22 cellular contexts compared by ENCODE assay signal in genomic region chr12:131675126-131676080, GRCh38. TPM values are rescaled to one million over a fixed set of nuclear protein-coding genes. Genes with fewer than 3 reads are reported as not detected.
DNase-seq lines count a peak whose midpoint lies in the region; ATAC-seq, FAIRE-seq and TF ChIP-seq lines count a peak whose summit lies in the region.
"Had no signal": no experiment of that assay in that cellular context is flagged by ENCODE, and none has a peak within 500 bp of the region (broad histone marks: within the 10 kb centered on the region; RNA-seq: fewer than 3 reads in every experiment).

No MANE protein-coding gene starts in this region.

- H3K4me2 ChIP-seq in SK-N-SH (no peak overlapping the region), astrocyte (ENCODE audit: low read length) (no peak overlapping the region)

- H3K9me3 ChIP-seq in SK-N-SH (no peaks in the 10 kb centered on the region), astrocyte (ENCODE audit: insufficient read depth, low read depth, low read length) (no peaks in the 10 kb centered on the region), transverse colon (no peaks in the 10 kb centered on the region)

- H4K20me1 ChIP-seq in SK-N-SH (ENCODE audit: insufficient read depth) (no peaks in the 10 kb centered on the region), astrocyte (ENCODE audit: insufficient read depth, low read length) (no peaks in the 10 kb centered on the region)

- no peak overlapping the region for H3K4me3 ChIP-seq in SK-N-SH (ENCODE audit: low read depth in 2 of 2, low read length in 1 of 2)
- no peak overlapping the region for H3K4me3 ChIP-seq in astrocyte (ENCODE audit: insufficient read depth, low read depth, low read length)
- no peak overlapping the region for H3K4me3 ChIP-seq in transverse colon

- H3K9me3 Mint-ChIP-seq in astrocyte (ENCODE audit: unreplicated experiment): no peaks in the 10 kb centered on the region

- H3K4me1 ChIP-seq in SK-N-SH (ENCODE audit: control insufficient read depth in 1 of 2, insufficient read depth in 2 of 2, low read depth in 1 of 2, low read length in 1 of 2) (no peaks in the 10 kb centered on the region; a peak in 1 of 4 replicates), astrocyte (ENCODE audit: insufficient read depth, low read length) (no peaks in the 10 kb centered on the region), transverse colon (no peaks in the 10 kb centered on the region)

- H3K27me3 Mint-ChIP-seq in astrocyte (ENCODE audit: low read depth, unreplicated experiment): peaks cover 31% of the 10 kb centered on the region

- TF ChIP-seq EP300 in SK-N-SH (IDR thresholded peaks at IDR 0.05; ENCODE audit: borderline replicate concordance in 1 of 2, low read depth in 1 of 2, low read length in 1 of 2) (no peak), transverse colon (IDR thresholded peaks at IDR 0.05; ENCODE audit: low read depth) (no peak)

- no peaks in the 10 kb centered on the region for H3F3A ChIP-seq in SK-N-SH (replicated peaks; ENCODE audit: insufficient read depth)

- no peak for TF ChIP-seq POLR2A in transverse colon (IDR thresholded peaks at IDR 0.05)

- no peak for FAIRE-seq in astrocyte (lab: Jason Lieb, UNC)
- FAIRE-seq: GM18507, HepG2 had no signal

- 36% methylated on average over 18 of the region's 21 CpGs for WGBS in SK-N-SH (ENCODE audit: low lambda C conversion rate)
- 73% methylated on average over 21 of the region's 21 CpGs; no CpG with 5 or more reads in 1 of the 2 donors for WGBS in transverse colon (ENCODE audit: low coverage in 1 of 2), 2 donors

- peak; percentile 3 for DNase-seq in SK-N-SH
- DNase-seq in astrocyte (ENCODE audit: low read depth): no peak
- peak; percentile 54 for DNase-seq in islet precursor cell
- peak; percentile 11 for DNase-seq in stimulated activated CD8-positive, alpha-beta memory T cell treated with anti-CD3 and anti-CD28 coated beads, Interleukin-4, amount 100 ng/mL, for 48 hours
- DNase-seq in transverse colon: no peak
- no peak for DNase-seq in NCI-H226
- DNase-seq: Calu3; DMS79 treated with DMSO at 0.1 percent for 48 hours; Karpas-422; NCI-H1092 treated with DMSO at 0.1 percent for 48 hours; NCI-H1436; NCI-H187; NCI-H2171 treated with DMSO at 0.1 percent for 48 hours; NCI-H524 treated with DMSO at 0.1 percent for 48 hours; NCI-H774; NK-92 treated with Interleukin-12 subunit alpha and Interleukin-12 subunit beta, amount 100 ng/mL, for 24 hours; PC-3 had no signal

- H3K27ac Mint-ChIP-seq in astrocyte (ENCODE audit: unreplicated experiment): peak overlapping the region; percentile 58

- CTCF ChIA-PET in SK-N-SH (lab: Yijun Ruan, JAX): no interaction called here

- no peaks in the 10 kb centered on the region for H3K36me3 Mint-ChIP-seq in astrocyte (ENCODE audit: low read depth, unreplicated experiment)

- ATAC-seq in SK-N-SH treated with all-trans-retinoic acid at 6 μM for 48 hours (no peak), GM21786 (IDR thresholded peaks at IDR 0.05; ENCODE audit: unreplicated experiment) (no peak)
- ATAC-seq: HepG2, PC-3 had no signal

- H3K9ac ChIP-seq in SK-N-SH (no peak overlapping the region), astrocyte (ENCODE audit: low read length) (no peak overlapping the region)

- H3K4me3 Mint-ChIP-seq in astrocyte (ENCODE audit: unreplicated experiment): no peak overlapping the region

- no peak for TF ChIP-seq CTCF in SK-N-SH (IDR thresholded peaks at IDR 0.05)
- TF ChIP-seq CTCF in astrocyte (IDR thresholded peaks at IDR 0.05; ENCODE audit: insufficient read depth, low read depth, low read length): no peak
- TF ChIP-seq CTCF in transverse colon (IDR thresholded peaks at IDR 0.05): no peak

- in situ Hi-C loops in transverse colon (cut with MboI; ENCODE audit: low pct_ligation_motif_present in 1 of 4, low pct_unique_long_range_greater_than_20kb in 1 of 4, low sequenced_read_pairs in 3 of 4): no loop called here

- H3K4me1 Mint-ChIP-seq in astrocyte (ENCODE audit: low read depth, unreplicated experiment): no peaks in the 10 kb centered on the region

- no peak for TF ChIP-seq RAD21 in SK-N-SH (IDR thresholded peaks at IDR 0.05; ENCODE audit: low read length)

- H3K36me3 ChIP-seq in SK-N-SH (replicated peaks in 1 of 2; ENCODE audit: control insufficient read depth in 1 of 2, insufficient read depth in 2 of 2, low read length in 1 of 2) (no peaks in the 10 kb centered on the region), astrocyte (ENCODE audit: insufficient read depth, low read length) (no peaks in the 10 kb centered on the region), transverse colon (no peaks in the 10 kb centered on the region)

- no peak overlapping the region for H3K27ac ChIP-seq in SK-N-SH (ENCODE audit: low read depth in 2 of 2, low read length in 1 of 2)
- no peak overlapping the region for H3K27ac ChIP-seq in astrocyte (ENCODE audit: low read depth, low read length)
- no peak overlapping the region for H3K27ac ChIP-seq in transverse colon
- H3K27ac ChIP-seq: 22Rv1 had no signal

- H3K27me3 ChIP-seq in SK-N-SH (ENCODE audit: insufficient read depth): no peaks in the 10 kb centered on the region
- no peaks in the 10 kb centered on the region for H3K27me3 ChIP-seq in astrocyte (ENCODE audit: insufficient read depth, low read length)
- peaks cover 7% of the 10 kb centered on the region for H3K27me3 ChIP-seq in transverse colon

- H3K79me2 ChIP-seq in SK-N-SH (ENCODE audit: insufficient read depth) (no peaks in the 10 kb centered on the region), astrocyte (ENCODE audit: insufficient read depth, low read length) (no peaks in the 10 kb centered on the region)

- H2AFZ ChIP-seq in SK-N-SH (ENCODE audit: low read depth) (no peak overlapping the region), astrocyte (ENCODE audit: low read depth, low read length) (no peak overlapping the region)

- H3K9me2 ChIP-seq in SK-N-SH: no peaks in the 10 kb centered on the region

- POLR2A ChIA-PET in SK-N-SH (lab: Yijun Ruan, JAX): no interaction called here

- intact Hi-C loops in transverse colon (cut with DNase I; ENCODE audit: low total_unique reads): no loop called here

TF ChIP-seq in SK-N-SH, 30 proteins besides CTCF, POLR2A, EP300 and RAD21 (continues in another document):
- TF ChIP-seq TEAD4 (IDR thresholded peaks at IDR 0.05; ENCODE audit: borderline replicate concordance, insufficient read depth): no peak
- TF ChIP-seq GATA2 (CRISPR knock-in tag; IDR thresholded peaks at IDR 0.05): no peak
- no peak for TF ChIP-seq JUND (IDR thresholded peaks at IDR 0.05)
- TF ChIP-seq IRF3 (IDR thresholded peaks at IDR 0.05; ENCODE audit: low read depth, low read length): no peak

TF ChIP-seq in SK-N-SH treated with all-trans-retinoic acid at 6 μM for 48 hours, 23 proteins besides CTCF, POLR2A, EP300 and RAD21 (continues in another document):
- TF ChIP-seq ISL1 (CRISPR knock-in tag; IDR thresholded peaks at IDR 0.05) (no peak), OSR1 (CRISPR knock-in tag; IDR thresholded peaks at IDR 0.05) (no peak), ESRRG (CRISPR knock-in tag; IDR thresholded peaks at IDR 0.05) (no peak), BACH2 (CRISPR knock-in tag; IDR thresholded peaks at IDR 0.05; ENCODE audit: borderline replicate concordance) (no peak), RARB (CRISPR knock-in tag; IDR thresholded peaks at IDR 0.05) (no peak), TOX (CRISPR knock-in tag; IDR thresholded peaks at IDR 0.05; ENCODE audit: borderline replicate concordance) (no peak), GLIS3 (CRISPR knock-in tag; IDR thresholded peaks at IDR 0.05) (no peak), TCF4 (CRISPR knock-in tag; IDR thresholded peaks at IDR 0.05; ENCODE audit: borderline replicate concordance) (no peak), ZFP3 (CRISPR knock-in tag; IDR thresholded peaks at IDR 0.05) (no peak), ZFP30 (CRISPR knock-in tag; IDR thresholded peaks at IDR 0.05) (no peak)
- TF ChIP-seq, protein P1, sequence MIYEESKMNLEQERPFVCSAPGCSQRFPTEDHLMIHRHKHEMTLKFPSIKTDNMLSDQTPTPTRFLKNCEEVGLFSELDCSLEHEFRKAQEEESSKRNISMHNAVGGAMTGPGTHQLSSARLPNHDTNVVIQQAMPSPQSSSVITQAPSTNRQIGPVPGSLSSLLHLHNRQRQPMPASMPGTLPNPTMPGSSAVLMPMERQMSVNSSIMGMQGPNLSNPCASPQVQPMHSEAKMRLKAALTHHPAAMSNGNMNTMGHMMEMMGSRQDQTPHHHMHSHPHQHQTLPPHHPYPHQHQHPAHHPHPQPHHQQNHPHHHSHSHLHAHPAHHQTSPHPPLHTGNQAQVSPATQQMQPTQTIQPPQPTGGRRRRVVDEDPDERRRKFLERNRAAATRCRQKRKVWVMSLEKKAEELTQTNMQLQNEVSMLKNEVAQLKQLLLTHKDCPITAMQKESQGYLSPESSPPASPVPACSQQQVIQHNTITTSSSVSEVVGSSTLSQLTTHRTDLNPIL (CRISPR knock-in tag; IDR thresholded peaks at IDR 0.05; ENCODE audit: low read depth): no peak
- TF ChIP-seq, protein P2, sequence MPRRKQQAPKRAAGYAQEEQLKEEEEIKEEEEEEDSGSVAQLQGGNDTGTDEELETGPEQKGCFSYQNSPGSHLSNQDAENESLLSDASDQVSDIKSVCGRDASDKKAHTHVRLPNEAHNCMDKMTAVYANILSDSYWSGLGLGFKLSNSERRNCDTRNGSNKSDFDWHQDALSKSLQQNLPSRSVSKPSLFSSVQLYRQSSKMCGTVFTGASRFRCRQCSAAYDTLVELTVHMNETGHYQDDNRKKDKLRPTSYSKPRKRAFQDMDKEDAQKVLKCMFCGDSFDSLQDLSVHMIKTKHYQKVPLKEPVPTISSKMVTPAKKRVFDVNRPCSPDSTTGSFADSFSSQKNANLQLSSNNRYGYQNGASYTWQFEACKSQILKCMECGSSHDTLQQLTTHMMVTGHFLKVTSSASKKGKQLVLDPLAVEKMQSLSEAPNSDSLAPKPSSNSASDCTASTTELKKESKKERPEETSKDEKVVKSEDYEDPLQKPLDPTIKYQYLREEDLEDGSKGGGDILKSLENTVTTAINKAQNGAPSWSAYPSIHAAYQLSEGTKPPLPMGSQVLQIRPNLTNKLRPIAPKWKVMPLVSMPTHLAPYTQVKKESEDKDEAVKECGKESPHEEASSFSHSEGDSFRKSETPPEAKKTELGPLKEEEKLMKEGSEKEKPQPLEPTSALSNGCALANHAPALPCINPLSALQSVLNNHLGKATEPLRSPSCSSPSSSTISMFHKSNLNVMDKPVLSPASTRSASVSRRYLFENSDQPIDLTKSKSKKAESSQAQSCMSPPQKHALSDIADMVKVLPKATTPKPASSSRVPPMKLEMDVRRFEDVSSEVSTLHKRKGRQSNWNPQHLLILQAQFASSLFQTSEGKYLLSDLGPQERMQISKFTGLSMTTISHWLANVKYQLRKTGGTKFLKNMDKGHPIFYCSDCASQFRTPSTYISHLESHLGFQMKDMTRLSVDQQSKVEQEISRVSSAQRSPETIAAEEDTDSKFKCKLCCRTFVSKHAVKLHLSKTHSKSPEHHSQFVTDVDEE (CRISPR knock-in tag; IDR thresholded peaks at IDR 0.05): no peak

RNA-seq across cellular contexts. Expression of gene SFSWAP, which starts 35.5 kb away (rescaled TPM):
- 27.9 and 30.3 TPM in 2 replicates for polyA plus RNA-seq in SK-N-SH (2012; rRNA removed)
- polyA plus RNA-seq in SK-N-SH (2012; cell fraction: cytosol; rRNA removed): 13.5 and 14.0 TPM in 2 replicates
- 155 and 180 TPM in 2 replicates for polyA plus RNA-seq in SK-N-SH (2012; cell fraction: nucleus; rRNA removed)
- total RNA-seq in astrocyte: 32.8 and 35.7 TPM in 2 replicates
- total RNA-seq in transverse colon: 10 to 100 TPM; 45.9 to 66.2 (median 55.4) TPM

Comparison
In these comparisons a context has a peak if more than half of its experiments do, and no peak if none do; other contexts are left out.
1. DNase-seq: peak in SK-N-SH (single experiment), islet precursor cell (single experiment) and stimulated activated CD8-positive, alpha-beta memory T cell treated with anti-CD3 and anti-CD28 coated beads, Interleukin-4, amount 100 ng/mL, for 48 hours (single experiment); none in astrocyte (single experiment), transverse colon (single experiment) and NCI-H226 (single experiment).